Comparison of ENCODE assay signal across 8 cellular contexts in genomic region chr1:207404849-207405525, GRCh38. TPM values are rescaled to one million over a fixed set of nuclear protein-coding genes. Genes with fewer than 3 reads are reported as not detected.
DNase-seq lines count a peak whose midpoint lies in the region; TF ChIP-seq lines count a peak whose summit lies in the region.

No MANE protein-coding gene starts in this region.

- H3K4me1 ChIP-seq in OCI-LY3 (ENCODE audit: low read length) (peaks cover 20% of the 10 kb centered on the region), liver (ENCODE audit: control insufficient read depth in 4 of 4, insufficient read depth in 4 of 4, low read length in 3 of 4) (peaks cover 0 to 7% (median 2%) of the 10 kb centered on the region in 4 donors), uterus (no peaks in the 10 kb centered on the region)

- no peak overlapping the region for H3K4me2 ChIP-seq in OCI-LY3 (ENCODE audit: low read length)

- H3K36me3 ChIP-seq in OCI-LY3 (replicated peaks; ENCODE audit: low read depth, low read length) (no peaks in the 10 kb centered on the region), liver (ENCODE audit: control insufficient read depth in 4 of 4, insufficient read depth in 3 of 4, low read depth in 1 of 4, low read length in 3 of 4) (no peaks in the 10 kb centered on the region), uterus (no peaks in the 10 kb centered on the region)

- H3K79me2 ChIP-seq in OCI-LY3 (ENCODE audit: low read length): no peaks in the 10 kb centered on the region

- H3K27me3 ChIP-seq in OCI-LY3 (ENCODE audit: low read depth, low read length) (no peaks in the 10 kb centered on the region), liver (ENCODE audit: control insufficient read depth in 4 of 4, insufficient read depth in 4 of 4, low read length in 3 of 4) (no peaks in the 10 kb centered on the region), uterus (no peaks in the 10 kb centered on the region)

- TF ChIP-seq POLR2A in uterus (IDR thresholded peaks at IDR 0.05) (no peak), lower leg skin (IDR thresholded peaks at IDR 0.05) (no peak)

- H3K4me3 ChIP-seq in OCI-LY3 (ENCODE audit: low read length) (no peak overlapping the region), choroid plexus epithelial cell (ENCODE audit: low read depth, low read length) (no peak overlapping the region), liver (ENCODE audit: low read depth in 1 of 3, low read length in 3 of 3) (no peak overlapping the region), uterus (no peak overlapping the region), lower leg skin (ENCODE audit: low read depth, poor library complexity, severe bottlenecking) (no peak overlapping the region)

- H3K9me3 ChIP-seq in OCI-LY3 (ENCODE audit: insufficient read depth, low read length) (no peaks in the 10 kb centered on the region), liver (ENCODE audit: control insufficient read depth in 4 of 4, low read length in 3 of 4) (no peaks in the 10 kb centered on the region), uterus (no peaks in the 10 kb centered on the region)

- H3K27ac ChIP-seq in OCI-LY3 (ENCODE audit: low read length) (no peak overlapping the region), liver (ENCODE audit: low read depth in 1 of 2, low read length in 2 of 2) (no peak overlapping the region), uterus (no peak overlapping the region)

- TF ChIP-seq RAD21 in liver (IDR thresholded peaks at IDR 0.05): peak; percentile 90 to 93

- TF ChIP-seq CTCF in GM12873 (IDR thresholded peaks at IDR 0.05; ENCODE audit: insufficient read depth, low read depth, low read length, missing control alignments) (peak; percentile 72), OCI-LY3 (IDR thresholded peaks at IDR 0.05; ENCODE audit: low read depth, low read length) (peak; percentile 97), choroid plexus epithelial cell (conservative IDR thresholded peaks at IDR 0.05; ENCODE audit: low read depth, low read length) (peak; percentile 71), liver (IDR thresholded peaks at IDR 0.05; ENCODE audit: low read depth, low read length, missing input control) (peak; percentile 69), uterus (IDR thresholded peaks at IDR 0.05) (peak; percentile 52 to 71 (median 70)), lower leg skin (IDR thresholded peaks at IDR 0.05) (no peak)

- intact Hi-C loops in uterus (cut with DNase I; ENCODE audit: low total_unique reads) (no loop called here), lower leg skin (cut with DNase I; ENCODE audit: low total_unique reads) (loop anchor here (10.0 kb wide), 1 partner anchor 320 kb away; the partner anchor contains the start of gene C4BPB)

- H2AFZ ChIP-seq in OCI-LY3 (ENCODE audit: low read depth, low read length): no peak overlapping the region

- peak; percentile 22 for DNase-seq in 8988T
- DNase-seq in KG1 (lab: John Stamatoyannopoulos, UW): peak; percentile 43
- peak; percentile 88 for DNase-seq in choroid plexus epithelial cell (ENCODE audit: low read depth)
- DNase-seq in uterus: no peak
- DNase-seq in lower leg skin (ENCODE audit: low spot score in 2 of 2): no peak

- H4K20me1 ChIP-seq in OCI-LY3 (ENCODE audit: insufficient read depth, low read length): no peaks in the 10 kb centered on the region

- H3K9ac ChIP-seq in OCI-LY3 (ENCODE audit: low read length) (no peak overlapping the region), liver (ENCODE audit: low read depth in 1 of 2, low read length in 2 of 2) (no peak overlapping the region)

- 84% methylated on average over 6 of the region's 6 CpGs for WGBS in liver
- 80 to 85% methylated on average over 6 of the region's 6 CpGs for WGBS in lower leg skin, 2 donors

TF ChIP-seq in liver, 16 proteins besides CTCF, POLR2A, EP300 and RAD21:
- TF ChIP-seq GABPA (IDR thresholded peaks at IDR 0.05 in 1 of 2, conservative IDR thresholded peaks at IDR 0.05 in 1 of 2) (no peak), FOXA2 (IDR thresholded peaks at IDR 0.05) (no peak), HNF4G (IDR thresholded peaks at IDR 0.05) (peak; percentile 89), HNF4A (conservative IDR thresholded peaks at IDR 0.05) (peak; percentile 92 to 93), ZBTB33 (IDR thresholded peaks at IDR 0.05) (no peak), RXRA (IDR thresholded peaks at IDR 0.05) (peak in 1 of 2 donors; percentile 33)

RNA-seq across cellular contexts. Expression of gene CR2, which starts 49.1 kb away (rescaled TPM):
- total RNA-seq in liver (under 1 TPM in 1 of 2 donors, not detected in 1; 0.14 TPM), uterus (under 1 TPM in 1 of 4 donors, not detected in 3; 0.28 TPM), lower leg skin (under 1 TPM in 2 of 4 donors, not detected in 2; 0.06 to 0.07 TPM)
- under 1 TPM; 0.05 to 0.36 TPM for polyA plus RNA-seq in liver

Comparison
In these comparisons a context has a peak if more than half of its experiments do, and no peak if none do; other contexts are left out.
1. DNase-seq: peak in 8988T (single experiment), KG1 (single experiment) and choroid plexus epithelial cell (single experiment); none in uterus (0 of 2) and lower leg skin (0 of 2).
2. CTCF ChIP-seq: peak in GM12873 (single experiment), OCI-LY3 (single experiment), choroid plexus epithelial cell (single experiment), liver (single experiment) and uterus (4 of 4); none in lower leg skin (0 of 3).